In the genomic region with DNA sequence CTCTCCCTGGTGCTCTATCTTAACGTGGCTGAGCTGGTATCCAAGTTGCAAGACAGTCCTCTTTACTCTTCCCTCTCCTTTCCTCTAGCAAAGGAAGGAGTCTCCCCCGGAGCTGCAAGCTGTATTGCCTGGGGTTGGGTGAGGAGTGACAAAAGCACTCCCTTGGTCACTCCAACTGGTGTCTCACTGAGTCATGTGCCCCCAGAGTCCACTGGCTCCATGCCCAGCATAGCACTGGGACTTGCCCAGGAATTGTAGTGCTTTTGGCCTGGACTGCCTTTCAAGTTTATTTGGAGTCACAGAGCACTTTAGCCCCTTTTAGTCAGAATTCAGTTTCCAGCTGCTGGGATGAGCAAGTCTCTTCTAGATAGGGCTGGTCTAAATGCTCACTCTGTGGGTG, we compare ENCODE assay signal across 10 cellular contexts.
A peak's percentile ranks its signal among the peaks of the same experiment; 100 is the strongest.
DNase-seq lines count a peak whose midpoint lies in the region; ATAC-seq, FAIRE-seq and TF ChIP-seq lines count a peak whose summit lies in the region.
"Had no signal": no experiment of that assay in that cellular context is flagged by ENCODE, and none has a peak within 500 bp of the region (broad histone marks: within the 10 kb centered on the region; RNA-seq: fewer than 3 reads in every experiment).

No MANE protein-coding gene starts in this region.

- H3K36me3 ChIP-seq in ACC112 (ENCODE audit: insufficient read depth, low read length) (no peaks in the 10 kb centered on the region), bronchial epithelial cell (ENCODE audit: control insufficient read depth, insufficient read depth, low read length) (no peaks in the 10 kb centered on the region), kidney epithelial cell (ENCODE audit: control insufficient read depth, insufficient read depth, low read length) (no peaks in the 10 kb centered on the region)

- FAIRE-seq in bronchial epithelial cell (lab: Jason Lieb, UNC) = no peak

- H3K27me3 ChIP-seq in ACC112 (ENCODE audit: insufficient read depth, low read length) (no peaks in the 10 kb centered on the region), bronchial epithelial cell (ENCODE audit: control insufficient read depth, insufficient read depth, low read length) (no peaks in the 10 kb centered on the region), kidney epithelial cell (ENCODE audit: control insufficient read depth, insufficient read depth, low read length) (no peaks in the 10 kb centered on the region)
- H3K27me3 ChIP-seq: body of pancreas had no signal

- peak overlapping the region; percentile 14 for H2AFZ ChIP-seq in ACC112 (ENCODE audit: low read length, unreplicated experiment)

- DNase-seq in HT1080 (ENCODE audit: low read depth) = peak; percentile 83
- DNase-seq in bronchial epithelial cell (ENCODE audit: low read depth) = peak; percentile 75
- DNase-seq in kidney epithelial cell (ENCODE audit: low read depth) = peak; percentile 43
- DNase-seq in NCI-H1930 (lab: John Stamatoyannopoulos, UW) = no peak
- no peak for DNase-seq in effector CD8-positive, alpha-beta T cell (lab: John Stamatoyannopoulos, UW)
- DNase-seq: body of pancreas, NCI-H187 had no signal

- H3K4me3 ChIP-seq in ACC112 (ENCODE audit: low read depth, low read length) = no peak overlapping the region
- H3K4me3 ChIP-seq in bronchial epithelial cell (ENCODE audit: low read depth, low read length) = no peak overlapping the region
- no peak overlapping the region for H3K4me3 ChIP-seq in kidney epithelial cell (ENCODE audit: low read depth, low read length)
- H3K4me3 ChIP-seq: body of pancreas had no signal

- no peak for TF ChIP-seq CTCF in bronchial epithelial cell (IDR thresholded peaks at IDR 0.05; ENCODE audit: insufficient read depth, low read length, severe bottlenecking)
- TF ChIP-seq CTCF in kidney epithelial cell (IDR thresholded peaks at IDR 0.05; ENCODE audit: insufficient read depth, low read length, poor library complexity, severe bottlenecking) = no peak

- H3K79me2 ChIP-seq in ACC112 (ENCODE audit: control insufficient read depth, insufficient read depth, low read length, unreplicated experiment) = no peaks in the 10 kb centered on the region

- ATAC-seq in GM21381 (IDR thresholded peaks at IDR 0.05; ENCODE audit: unreplicated experiment) (no peak), GM19023 (IDR thresholded peaks at IDR 0.05; ENCODE audit: unreplicated experiment) (no peak)
- ATAC-seq: body of pancreas had no signal

- peak overlapping the region; percentile 87 for H3K27ac ChIP-seq in ACC112 (ENCODE audit: low read depth, low read length)
- H3K27ac ChIP-seq: body of pancreas had no signal

- peaks cover 36% of the 10 kb centered on the region for H3K4me1 ChIP-seq in ACC112 (ENCODE audit: control insufficient read depth, insufficient read depth, low read length, unreplicated experiment)
- H3K4me1 ChIP-seq: body of pancreas had no signal

Comparison
In these comparisons a context has a peak if more than half of its experiments do, and no peak if none do; other contexts are left out.
1. DNase-seq: peak in HT1080 (single experiment), bronchial epithelial cell (single experiment) and kidney epithelial cell (single experiment); none in NCI-H1930 (0 of 2) and effector CD8-positive, alpha-beta T cell (single experiment).